ENCODE assay signal across 8 cellular contexts in the genomic region with DNA sequence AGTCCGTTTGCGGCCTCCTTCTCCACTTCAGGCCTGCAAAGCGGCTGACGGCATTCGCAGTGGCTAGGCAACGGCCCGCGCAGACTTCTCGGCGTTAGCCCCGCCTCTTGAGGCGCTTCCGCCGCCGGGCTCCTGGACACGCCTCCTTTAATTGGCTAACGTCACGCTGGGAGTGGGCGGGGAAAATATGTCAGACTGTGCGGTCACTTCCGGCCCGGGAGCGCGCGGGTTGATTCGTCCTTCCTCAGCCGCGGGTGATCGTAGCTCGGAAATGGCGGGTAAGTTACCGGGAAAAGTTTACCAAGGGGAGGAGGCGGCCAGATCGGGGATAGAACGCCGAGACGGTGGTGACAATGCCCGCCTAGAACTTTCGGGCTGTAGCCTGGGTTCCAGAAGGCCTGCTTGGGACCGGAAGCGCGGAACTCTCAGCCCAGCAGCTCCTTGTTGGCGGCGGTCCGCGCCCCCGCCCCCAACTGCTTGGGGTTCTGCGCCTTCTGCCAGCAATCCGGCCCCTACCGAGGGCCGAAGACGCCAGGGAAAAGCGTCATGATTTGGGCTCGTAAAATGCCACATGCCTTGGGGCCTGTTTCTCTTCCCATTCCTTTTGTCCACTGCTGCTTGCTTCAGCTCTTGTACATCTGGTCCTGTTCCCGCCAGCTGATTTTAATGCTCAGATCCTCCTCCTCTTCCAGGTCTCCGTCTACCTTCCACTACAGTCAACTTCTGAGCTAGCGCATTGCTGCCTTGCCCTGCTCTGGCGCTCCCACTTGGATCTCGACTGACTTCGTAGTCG. TPM values are rescaled to one million over a fixed set of nuclear protein-coding genes. Genes with fewer than 3 reads are reported as not detected.
DNase-seq lines count a peak whose midpoint lies in the region; ATAC-seq, FAIRE-seq and TF ChIP-seq lines count a peak whose summit lies in the region.

A gene with protein sequence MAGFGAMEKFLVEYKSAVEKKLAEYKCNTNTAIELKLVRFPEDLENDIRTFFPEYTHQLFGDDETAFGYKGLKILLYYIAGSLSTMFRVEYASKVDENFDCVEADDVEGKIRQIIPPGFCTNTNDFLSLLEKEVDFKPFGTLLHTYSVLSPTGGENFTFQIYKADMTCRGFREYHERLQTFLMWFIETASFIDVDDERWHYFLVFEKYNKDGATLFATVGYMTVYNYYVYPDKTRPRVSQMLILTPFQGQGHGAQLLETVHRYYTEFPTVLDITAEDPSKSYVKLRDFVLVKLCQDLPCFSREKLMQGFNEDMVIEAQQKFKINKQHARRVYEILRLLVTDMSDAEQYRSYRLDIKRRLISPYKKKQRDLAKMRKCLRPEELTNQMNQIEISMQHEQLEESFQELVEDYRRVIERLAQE (plus strand): TSS at position 232 of the 793 bp plus-strand sequence. CDS start 40 bp downstream, at position 272.

- peak; percentile 97 for ATAC-seq in GM21786 (IDR thresholded peaks at IDR 0.05; ENCODE audit: unreplicated experiment)
- ATAC-seq in activated T-cell treated with anti-CD3 and anti-CD28 coated beads, Interleukin-2, amount 50 U/mL, for 72 hours (replicated peaks in 1 of 2), result peak; percentile 98

- H3K4me1 Mint-ChIP-seq in activated T-cell treated with anti-CD3 and anti-CD28 coated beads, Interleukin-2, amount 50 U/mL, for 72 hours (ENCODE audit: low read depth), result peaks cover 48% of the 10 kb centered on the region

- intact Hi-C loops in esophagus muscularis mucosa (cut with DNase I), result loop anchor here (5.0 to 10.0 kb wide), 2 partner anchors 40 to 108 kb away; no protein-coding TSS in a partner anchor

- no peak for TF ChIP-seq POLR2A in esophagus muscularis mucosa (IDR thresholded peaks at IDR 0.05; ENCODE audit: low read depth)

- peak within 1 kb of the TSS; percentile 99 for H3K27ac Mint-ChIP-seq in activated T-cell treated with anti-CD3 and anti-CD28 coated beads, Interleukin-2, amount 50 U/mL, for 72 hours

- peaks cover 2 to 19% of the 10 kb centered on the region in 2 donors for H3K36me3 Mint-ChIP-seq in activated T-cell treated with anti-CD3 and anti-CD28 coated beads, Interleukin-2, amount 50 U/mL, for 72 hours (ENCODE audit: insufficient read depth in 2 of 2)

- no peak for TF ChIP-seq CTCF in esophagus muscularis mucosa (IDR thresholded peaks at IDR 0.05)

- WGBS in esophagus muscularis mucosa, result 0% methylated on average over 12 of the region's 61 CpGs

- H3K27me3 ChIP-seq in esophagus muscularis mucosa, result no peaks in the 10 kb centered on the region
- no peaks in the 10 kb centered on the region for H3K27me3 ChIP-seq in muscle layer of duodenum (ENCODE audit: low read depth, low read length)

- no peaks in the 10 kb centered on the region for H3K27me3 Mint-ChIP-seq in activated T-cell treated with anti-CD3 and anti-CD28 coated beads, Interleukin-2, amount 50 U/mL, for 72 hours (ENCODE audit: low read depth)

- H3K36me3 ChIP-seq in KOPT-K1 (ENCODE audit: insufficient read depth, low read length), result peaks cover 36% of the 10 kb centered on the region
- peaks cover 0 to 17% (median 13%) of the 10 kb centered on the region in 4 donors for H3K36me3 ChIP-seq in esophagus muscularis mucosa
- H3K36me3 ChIP-seq in muscle layer of duodenum (ENCODE audit: control insufficient read depth in 1 of 2, insufficient read depth in 2 of 2, low read length in 2 of 2), result peaks cover 0 to 12% of the 10 kb centered on the region in 2 donors

- DNase-seq in DMS79 (lab: John Stamatoyannopoulos, UW) (peak; percentile 95), RCC 7860 (ENCODE audit: low spot score) (peak; percentile 94), esophagus muscularis mucosa (ENCODE audit: extremely low spot score) (peak; percentile 99)
- DNase-seq in activated T-cell treated with anti-CD3 and anti-CD28 coated beads, Interleukin-2, amount 50 U/mL, for 72 hours, result peak; percentile 97 to 99
- DNase-seq in stimulated activated CD8-positive, alpha-beta memory T cell treated with anti-CD3 and anti-CD28 coated beads, Interleukin-7, amount 100 ng/mL, for 4 hours (ENCODE audit: low read depth in 2 of 2), result peak; percentile 94 to 97

- peak within 1 kb of the TSS; percentile 95 to 100 for H3K4me3 Mint-ChIP-seq in activated T-cell treated with anti-CD3 and anti-CD28 coated beads, Interleukin-2, amount 50 U/mL, for 72 hours

- H3K9me3 ChIP-seq in KOPT-K1 (ENCODE audit: insufficient read depth, low read length, poor library complexity, severe bottlenecking) (no peaks in the 10 kb centered on the region), esophagus muscularis mucosa (no peaks in the 10 kb centered on the region), muscle layer of duodenum (ENCODE audit: control insufficient read depth in 1 of 2, low read length in 2 of 2) (no peaks in the 10 kb centered on the region)

- H3K4me1 ChIP-seq in esophagus muscularis mucosa (peaks cover 17 to 36% (median 30%) of the 10 kb centered on the region in 4 donors), muscle layer of duodenum (ENCODE audit: control insufficient read depth in 1 of 2, insufficient read depth in 2 of 2, low read length in 2 of 2) (peaks cover 11 to 24% of the 10 kb centered on the region in 2 donors)

- peak; percentile 84 for FAIRE-seq in RCC 7860 (lab: Jason Lieb, UNC)

- TF ChIP-seq EP300 in esophagus muscularis mucosa (IDR thresholded peaks at IDR 0.05), result peak; percentile 55

- H3K27ac ChIP-seq in KOPT-K1 (ENCODE audit: low read depth, low read length, poor library complexity, severe bottlenecking) (peak within 1 kb of the TSS; percentile 84), esophagus muscularis mucosa (replicated peaks in 1 of 4) (peak within 1 kb of the TSS; percentile 94 to 99 (median 94)), muscle layer of duodenum (ENCODE audit: low read length) (peak within 1 kb of the TSS; percentile 99)

- peak within 1 kb of the TSS; percentile 76 to 92 (median 84) for H3K4me3 ChIP-seq in esophagus muscularis mucosa
- H3K4me3 ChIP-seq in muscle layer of duodenum (ENCODE audit: low read depth in 1 of 2, low read length in 2 of 2), result peak within 1 kb of the TSS; percentile 71 to 99

- H3K9me3 Mint-ChIP-seq in activated T-cell treated with anti-CD3 and anti-CD28 coated beads, Interleukin-2, amount 50 U/mL, for 72 hours, result no peaks in the 10 kb centered on the region

RNA-seq across cellular contexts. Expression of the gene that starts here (rescaled TPM):
- total RNA-seq in activated T-cell treated with anti-CD3 and anti-CD28 coated beads, Interleukin-2, amount 50 U/mL, for 72 hours, result 10 to 100 TPM; 46.9 to 52.5 TPM
- 10 to 100 TPM; 21.8 to 39.4 (median 24.6) TPM for total RNA-seq in esophagus muscularis mucosa

Comparison
In these comparisons a context has a peak if more than half of its experiments do, and no peak if none do; other contexts are left out.
1. Peak in every context shown above with its lines: DNase-seq, ATAC-seq, H3K4me3 ChIP-seq and H3K27ac ChIP-seq.